In the genomic region with DNA sequence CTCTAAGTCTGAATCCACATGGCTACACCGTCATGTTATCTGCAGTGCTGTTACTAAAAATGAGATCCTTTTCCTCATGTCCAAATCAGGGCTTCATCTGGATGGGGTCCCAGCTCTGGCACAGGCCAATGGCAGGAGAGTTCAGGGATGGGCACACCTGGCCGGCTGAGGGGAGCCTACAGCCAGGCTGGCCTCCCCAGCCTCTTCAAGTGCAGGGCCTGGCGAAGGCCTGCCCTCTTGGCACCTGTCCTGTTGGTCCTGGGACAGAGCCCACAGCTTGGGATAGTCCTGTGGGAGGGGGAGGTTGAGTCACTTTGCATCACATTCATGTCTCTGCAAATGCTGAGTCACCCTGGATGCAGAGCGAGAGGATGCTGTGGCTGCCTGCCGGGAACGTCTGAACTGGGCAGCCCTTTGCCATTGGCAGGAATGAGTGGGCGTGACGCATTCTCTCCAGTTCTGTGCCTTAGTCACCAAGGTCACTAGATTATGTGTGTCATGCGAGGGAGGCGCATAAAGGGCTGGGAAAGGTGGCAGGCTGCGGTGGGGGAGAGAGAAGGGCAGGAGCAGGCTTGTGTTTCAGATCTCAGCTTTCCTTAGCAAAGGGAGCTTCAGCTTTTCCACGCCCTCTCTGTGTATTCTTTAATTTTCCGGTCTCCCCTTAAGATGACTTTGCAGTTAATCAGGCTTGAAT, we compare ENCODE assay signal across 1 cellular context.
TF ChIP-seq lines count a peak whose summit lies in the region.

No MANE protein-coding gene starts in this region.

TF ChIP-seq in HCT116, 20 proteins besides CTCF, POLR2A, EP300 and RAD21 (continued from another document):
- TF ChIP-seq REST (IDR thresholded peaks at IDR 0.05; ENCODE audit: low read depth) (no peak), YY1 (IDR thresholded peaks at IDR 0.05; ENCODE audit: extremely low read depth, insufficient replicate concordance, low read depth, low read length) (peak; percentile 62)
